ENCODE assay signal across 16 cellular contexts in genomic region chr12:128298091-128298490, GRCh38. TPM values are rescaled to one million over a fixed set of nuclear protein-coding genes. Genes with fewer than 3 reads are reported as not detected.
A peak's percentile ranks its signal among the peaks of the same experiment; 100 is the strongest.
DNase-seq lines count a peak whose midpoint lies in the region; ATAC-seq and TF ChIP-seq lines count a peak whose summit lies in the region.
"Had no signal": no experiment of that assay in that cellular context is flagged by ENCODE, and none has a peak within 500 bp of the region (broad histone marks: within the 10 kb centered on the region; RNA-seq: fewer than 3 reads in every experiment).

No MANE protein-coding gene starts in this region.

- H3K27me3 ChIP-seq in H9 (ENCODE audit: insufficient read depth, low read length), result no peaks in the 10 kb centered on the region; the same call in 1 of the 2 replicates
- no peaks in the 10 kb centered on the region for H3K27me3 ChIP-seq in vagina

- no peaks in the 10 kb centered on the region for H3K23me2 ChIP-seq in H9 (ENCODE audit: insufficient read length, low read depth, low read length, poor library complexity, severe bottlenecking)

- TF ChIP-seq POLR2A in vagina (IDR thresholded peaks at IDR 0.05), result no peak

- DNase-seq in H9 (peak; percentile 38), ecto neural progenitor cell (ENCODE audit: low spot score) (peak; percentile 89), nephron progenitor cell (no peak), type B pancreatic cell (ENCODE audit: extremely low spot score, unreplicated experiment) (no peak), DMS79 treated with DMSO at 0.1 percent for 48 hours (lab: John Stamatoyannopoulos, UW) (no peak), NCI-H82 treated with DMSO at 0.1 percent for 48 hours (lab: John Stamatoyannopoulos, UW; ENCODE audit: unreplicated experiment) (no peak), vagina (ENCODE audit: extremely low spot score in 2 of 2) (no peak)
- DNase-seq: CD4-positive, CD25-positive, alpha-beta regulatory T cell; DMS 273 treated with DMSO at 0.1 percent for 48 hours; GOT3; Karpas-422 had no signal

- no peak overlapping the region for H3K23ac ChIP-seq in H9 (ENCODE audit: insufficient read length, low read depth, low read length)

- no peak overlapping the region for H2AFZ ChIP-seq in H9 (ENCODE audit: low read length)

- intact Hi-C loops in vagina (cut with DNase I), result no loop called here

- no peaks in the 10 kb centered on the region for H3K79me2 ChIP-seq in H9 (ENCODE audit: insufficient read depth, low read length)

- no peak overlapping the region for H3K4me3 ChIP-seq in vagina
- H3K4me3 ChIP-seq: A549, K562 had no signal

- H3K36me3 ChIP-seq in vagina, result no peaks in the 10 kb centered on the region

- H3K36me3 Mint-ChIP-seq in H9 (ENCODE audit: insufficient read depth in 1 of 3, low read depth in 3 of 3) (no peaks in the 10 kb centered on the region; a peak in 2 of 7 replicates), nephron progenitor cell (ENCODE audit: low read depth) (peaks cover 67% of the 10 kb centered on the region), type B pancreatic cell (peaks cover 43% of the 10 kb centered on the region)
- H3K36me3 Mint-ChIP-seq: CD4-positive, CD25-positive, alpha-beta regulatory T cell had no signal

- no peak overlapping the region for H4K8ac ChIP-seq in H9 (replicated peaks; ENCODE audit: insufficient read length, low read depth, low read length)

- peak overlapping the region; percentile 11 for H3K4me2 ChIP-seq in H9 (ENCODE audit: insufficient read depth, insufficient read length, low read length)
- H3K4me2 ChIP-seq: A549 had no signal

- H3K9me3 ChIP-seq in H9 (ENCODE audit: control insufficient read depth, low read depth, low read length), result no peaks in the 10 kb centered on the region
- H3K9me3 ChIP-seq in vagina, result no peaks in the 10 kb centered on the region
- H3K9me3 ChIP-seq: A549 had no signal

- H3T11ph ChIP-seq in H9 (ENCODE audit: low read length), result no peak overlapping the region

- no peak overlapping the region for H2BK12ac ChIP-seq in H9 (ENCODE audit: insufficient read length, low read depth, low read length)

- no peak overlapping the region for H2BK20ac ChIP-seq in H9 (ENCODE audit: low read depth, low read length, poor library complexity, severe bottlenecking)

- H3K4me1 ChIP-seq in H9 (ENCODE audit: insufficient read depth, low read length), result peaks cover 4% of the 10 kb centered on the region; the same call in 1 of the 2 replicates
- H3K4me1 ChIP-seq in vagina, result no peaks in the 10 kb centered on the region
- H3K4me1 ChIP-seq: A549 had no signal

- ATAC-seq in HG03565 (IDR thresholded peaks at IDR 0.05; ENCODE audit: unreplicated experiment), result no peak
- ATAC-seq: A549, HCT116, K562 had no signal

- H2BK120ac ChIP-seq in H9 (ENCODE audit: low read depth, low read length, poor library complexity, severe bottlenecking), result no peak overlapping the region

- no peak overlapping the region for H4K5ac ChIP-seq in H9 (ENCODE audit: insufficient read length, low read depth, low read length)

- H3K27ac Mint-ChIP-seq in H9, result no peak overlapping the region
- peak overlapping the region; percentile 92 for H3K27ac Mint-ChIP-seq in nephron progenitor cell
- no peak overlapping the region for H3K27ac Mint-ChIP-seq in type B pancreatic cell
- H3K27ac Mint-ChIP-seq: CD4-positive, CD25-positive, alpha-beta regulatory T cell had no signal

- no peak overlapping the region for H2AK5ac ChIP-seq in H9 (ENCODE audit: insufficient read length, low read length)

- H3K4me1 Mint-ChIP-seq in H9 (peaks cover 15 to 16% of the 10 kb centered on the region in 2 experiments), nephron progenitor cell (peaks cover 69% of the 10 kb centered on the region), type B pancreatic cell (ENCODE audit: unreplicated experiment) (peaks cover 45% of the 10 kb centered on the region)
- H3K4me1 Mint-ChIP-seq: CD4-positive, CD25-positive, alpha-beta regulatory T cell had no signal

- H3K14ac ChIP-seq in H9 (ENCODE audit: insufficient read depth, low read length), result no peak overlapping the region

- no peak overlapping the region for H2BK5ac ChIP-seq in H9 (ENCODE audit: insufficient read length, low read length)

- H3K4me3 Mint-ChIP-seq in H9, result no peak overlapping the region
- peak overlapping the region; percentile 24 for H3K4me3 Mint-ChIP-seq in nephron progenitor cell
- peak overlapping the region; percentile 13 for H3K4me3 Mint-ChIP-seq in type B pancreatic cell
- H3K4me3 Mint-ChIP-seq: CD4-positive, CD25-positive, alpha-beta regulatory T cell had no signal

- no peaks in the 10 kb centered on the region for H4K20me1 ChIP-seq in H9 (ENCODE audit: control insufficient read depth, insufficient read depth, insufficient read length)

- TF ChIP-seq CTCF in H9 (conservative IDR thresholded peaks at IDR 0.05) (no peak), nephron progenitor cell (IDR thresholded peaks at IDR 0.05) (no peak), type B pancreatic cell (conservative IDR thresholded peaks at IDR 0.05) (no peak), vagina (IDR thresholded peaks at IDR 0.05) (no peak)

- H3K18ac ChIP-seq in H9 (ENCODE audit: insufficient read length, low read depth, low read length), result no peak overlapping the region

- H2BK15ac ChIP-seq in H9 (ENCODE audit: low read depth, low read length), result no peak overlapping the region

- WGBS in H9 (ENCODE audit: extremely low coverage, insufficient read length, low lambda C conversion rate), result no CpG with 5 or more reads among the region's 5 CpGs

- no peak overlapping the region for H3K56ac ChIP-seq in H9 (ENCODE audit: insufficient read length, low read depth, low read length)

- H3K79me1 ChIP-seq in H9 (ENCODE audit: insufficient read depth, low read depth, low read length, poor library complexity, severe bottlenecking), result no peaks in the 10 kb centered on the region

- H3K27me3 Mint-ChIP-seq in H9 (ENCODE audit: low read depth) (peaks cover 90% of the 10 kb centered on the region), nephron progenitor cell (ENCODE audit: low read depth, poor library complexity) (no peaks in the 10 kb centered on the region), type B pancreatic cell (peaks cover 29% of the 10 kb centered on the region)

- no peak overlapping the region for H4K91ac ChIP-seq in H9 (ENCODE audit: insufficient read length, low read depth, low read length)

- H3K4ac ChIP-seq in H9 (ENCODE audit: low read depth, low read length), result no peak overlapping the region

- H3K9ac ChIP-seq in H9 (ENCODE audit: extremely low read depth, insufficient read length, low read length), result no peak overlapping the region

- H3K27ac ChIP-seq in H9 (ENCODE audit: insufficient read length, low read depth, low read length) (no peak overlapping the region), vagina (no peak overlapping the region)
- H3K27ac ChIP-seq: A549, HL-60 had no signal

- peaks cover 0 to 4% of the 10 kb centered on the region in 2 experiments; a peak in 2 of 5 replicates for H3K9me3 Mint-ChIP-seq in H9
- H3K9me3 Mint-ChIP-seq in nephron progenitor cell, result peaks cover 35% of the 10 kb centered on the region
- peaks cover 5% of the 10 kb centered on the region for H3K9me3 Mint-ChIP-seq in type B pancreatic cell

RNA-seq across cellular contexts. Expression of gene TMEM132C, which starts 31.1 kb away (rescaled TPM):
- 0.22 and 0.24 TPM in 2 replicates for total RNA-seq in H9 (2021)
- 4.3 and 61.8 TPM in 2 replicates for total RNA-seq in type B pancreatic cell (ENCODE audit: low replicate concordance)
- 20.6 TPM for total RNA-seq in vagina
- total RNA-seq: CD4-positive, CD25-positive, alpha-beta regulatory T cell; K562 had no signal

Comparison
In these comparisons a context has a peak if more than half of its experiments do, and no peak if none do; other contexts are left out.
1. DNase-seq: peak in H9 (single experiment) and ecto neural progenitor cell (single experiment); none in nephron progenitor cell (single experiment), type B pancreatic cell (single experiment), DMS79 treated with DMSO at 0.1 percent for 48 hours (single experiment), NCI-H82 treated with DMSO at 0.1 percent for 48 hours (single experiment) and vagina (0 of 2).
2. H3K4me3 Mint-ChIP-seq: peak in nephron progenitor cell (single experiment) and type B pancreatic cell (single experiment); none in H9 (0 of 2).